Comparison of ENCODE assay signal across 1 cellular context in genomic region chr19:43782689-43783231, GRCh38.
A peak's percentile ranks its signal among the peaks of the same experiment; 100 is the strongest.
TF ChIP-seq lines count a peak whose summit lies in the region.

No MANE protein-coding gene starts in this region.

TF ChIP-seq in HEK293, 187 proteins besides CTCF, POLR2A, EP300 and RAD21 (continues in another document):
- TF ChIP-seq AEBP2 (tag by site-specific recombination; IDR thresholded peaks at IDR 0.05; ENCODE audit: borderline replicate concordance) (no peak), ZNF510 (tag by site-specific recombination; IDR thresholded peaks at IDR 0.05; ENCODE audit: insufficient replicate concordance) (no peak), ZSCAN30 (tag by site-specific recombination; IDR thresholded peaks at IDR 0.05) (no peak), BCL11B (tag by site-specific recombination; IDR thresholded peaks at IDR 0.05; ENCODE audit: low read depth) (no peak), ZNF791 (tag by site-specific recombination; IDR thresholded peaks at IDR 0.05) (no peak), HIC1 (tag by site-specific recombination; IDR thresholded peaks at IDR 0.05) (0 out of 2 replicates have a peak, but pooled peaks have one; percentile 25), ZFHX2 (tag by site-specific recombination; conservative IDR thresholded peaks at IDR 0.05) (0 out of 2 replicates have a peak, but pooled peaks have one; percentile 6), ZNF157 (tag by site-specific recombination; IDR thresholded peaks at IDR 0.05) (no peak), ZNF645 (tag by site-specific recombination; IDR thresholded peaks at IDR 0.05) (0 out of 2 replicates have a peak, but pooled peaks have one; percentile 51), ZNF292 (tag by site-specific recombination; IDR thresholded peaks at IDR 0.05; ENCODE audit: borderline replicate concordance, low read depth) (no peak), KLF7 (tag by site-specific recombination; IDR thresholded peaks at IDR 0.05; ENCODE audit: borderline replicate concordance) (0 out of 2 replicates have a peak, but pooled peaks have one; percentile 16), ZBTB21 (tag by site-specific recombination; IDR thresholded peaks at IDR 0.05) (no peak), ZNF623 (tag by site-specific recombination; IDR thresholded peaks at IDR 0.05) (no peak), ZNF610 (tag by site-specific recombination; IDR thresholded peaks at IDR 0.05; ENCODE audit: borderline replicate concordance) (no peak), GLIS2 (tag by site-specific recombination; IDR thresholded peaks at IDR 0.05) (0 out of 2 replicates have a peak, but pooled peaks have one; percentile 3), HOXD13 (CRISPR knock-in tag; IDR thresholded peaks at IDR 0.05; ENCODE audit: borderline replicate concordance) (no peak), ZNF707 (tag by site-specific recombination; IDR thresholded peaks at IDR 0.05) (no peak), TCF7L2 (IDR thresholded peaks at IDR 0.05; ENCODE audit: borderline replicate concordance, low read depth, low read length) (no peak), ZNF10 (tag by site-specific recombination; IDR thresholded peaks at IDR 0.05) (no peak), ZNF426 (tag by site-specific recombination; IDR thresholded peaks at IDR 0.05) (no peak), KLF8 (tag by site-specific recombination; IDR thresholded peaks at IDR 0.05) (peak; percentile 32; the same call in 1 of the 2 replicates), ZNF350 (tag by site-specific recombination; IDR thresholded peaks at IDR 0.05) (no peak), MEIS1 (CRISPR knock-in tag; IDR thresholded peaks at IDR 0.05; ENCODE audit: borderline replicate concordance) (no peak), ZNF112 (tag by site-specific recombination; IDR thresholded peaks at IDR 0.05) (no peak), ZBTB17 (tag by site-specific recombination; IDR thresholded peaks at IDR 0.05) (peak; percentile 93), SP7 (tag by site-specific recombination; IDR thresholded peaks at IDR 0.05) (no peak), ZNF571 (tag by site-specific recombination; IDR thresholded peaks at IDR 0.05) (no peak), SCRT1 (tag by site-specific recombination; IDR thresholded peaks at IDR 0.05; ENCODE audit: borderline replicate concordance) (no peak), HOXA7 (CRISPR knock-in tag; IDR thresholded peaks at IDR 0.05; ENCODE audit: borderline replicate concordance) (no peak), KLF17 (tag by site-specific recombination; IDR thresholded peaks at IDR 0.05) (peak; percentile 66), KLF9 (tag by site-specific recombination; IDR thresholded peaks at IDR 0.05; ENCODE audit: low read depth) (peak; percentile 49; the same call in 1 of the 2 replicates), ZNF561 (tag by site-specific recombination; IDR thresholded peaks at IDR 0.05; ENCODE audit: borderline replicate concordance) (no peak), ZNF776 (tag by site-specific recombination; IDR thresholded peaks at IDR 0.05; ENCODE audit: borderline replicate concordance) (no peak), ZNF473 (tag by site-specific recombination; IDR thresholded peaks at IDR 0.05) (no peak), ZSCAN16 (tag by site-specific recombination; IDR thresholded peaks at IDR 0.05) (no peak), ZNF335 (tag by site-specific recombination; conservative IDR thresholded peaks at IDR 0.05) (no peak), ZBTB26 (tag by site-specific recombination; optimal IDR thresholded peaks at IDR 0.05) (no peak), ZNF544 (tag by site-specific recombination; IDR thresholded peaks at IDR 0.05) (no peak), ZFP41 (tag by site-specific recombination; IDR thresholded peaks at IDR 0.05; ENCODE audit: borderline replicate concordance) (no peak), ZNF777 (tag by site-specific recombination; IDR thresholded peaks at IDR 0.05; ENCODE audit: borderline replicate concordance) (no peak), ZNF501 (tag by site-specific recombination; IDR thresholded peaks at IDR 0.05) (no peak), ZNF600 (tag by site-specific recombination; IDR thresholded peaks at IDR 0.05) (peak; percentile 86), ZNF23 (tag by site-specific recombination; IDR thresholded peaks at IDR 0.05; ENCODE audit: borderline replicate concordance) (no peak), ZEB2 (tag by site-specific recombination; IDR thresholded peaks at IDR 0.05) (no peak)
- TF ChIP-seq, protein P1, sequence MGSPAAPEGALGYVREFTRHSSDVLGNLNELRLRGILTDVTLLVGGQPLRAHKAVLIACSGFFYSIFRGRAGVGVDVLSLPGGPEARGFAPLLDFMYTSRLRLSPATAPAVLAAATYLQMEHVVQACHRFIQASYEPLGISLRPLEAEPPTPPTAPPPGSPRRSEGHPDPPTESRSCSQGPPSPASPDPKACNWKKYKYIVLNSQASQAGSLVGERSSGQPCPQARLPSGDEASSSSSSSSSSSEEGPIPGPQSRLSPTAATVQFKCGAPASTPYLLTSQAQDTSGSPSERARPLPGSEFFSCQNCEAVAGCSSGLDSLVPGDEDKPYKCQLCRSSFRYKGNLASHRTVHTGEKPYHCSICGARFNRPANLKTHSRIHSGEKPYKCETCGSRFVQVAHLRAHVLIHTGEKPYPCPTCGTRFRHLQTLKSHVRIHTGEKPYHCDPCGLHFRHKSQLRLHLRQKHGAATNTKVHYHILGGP (tag by site-specific recombination; IDR thresholded peaks at IDR 0.05), result no peak
- TF ChIP-seq, protein P2, sequence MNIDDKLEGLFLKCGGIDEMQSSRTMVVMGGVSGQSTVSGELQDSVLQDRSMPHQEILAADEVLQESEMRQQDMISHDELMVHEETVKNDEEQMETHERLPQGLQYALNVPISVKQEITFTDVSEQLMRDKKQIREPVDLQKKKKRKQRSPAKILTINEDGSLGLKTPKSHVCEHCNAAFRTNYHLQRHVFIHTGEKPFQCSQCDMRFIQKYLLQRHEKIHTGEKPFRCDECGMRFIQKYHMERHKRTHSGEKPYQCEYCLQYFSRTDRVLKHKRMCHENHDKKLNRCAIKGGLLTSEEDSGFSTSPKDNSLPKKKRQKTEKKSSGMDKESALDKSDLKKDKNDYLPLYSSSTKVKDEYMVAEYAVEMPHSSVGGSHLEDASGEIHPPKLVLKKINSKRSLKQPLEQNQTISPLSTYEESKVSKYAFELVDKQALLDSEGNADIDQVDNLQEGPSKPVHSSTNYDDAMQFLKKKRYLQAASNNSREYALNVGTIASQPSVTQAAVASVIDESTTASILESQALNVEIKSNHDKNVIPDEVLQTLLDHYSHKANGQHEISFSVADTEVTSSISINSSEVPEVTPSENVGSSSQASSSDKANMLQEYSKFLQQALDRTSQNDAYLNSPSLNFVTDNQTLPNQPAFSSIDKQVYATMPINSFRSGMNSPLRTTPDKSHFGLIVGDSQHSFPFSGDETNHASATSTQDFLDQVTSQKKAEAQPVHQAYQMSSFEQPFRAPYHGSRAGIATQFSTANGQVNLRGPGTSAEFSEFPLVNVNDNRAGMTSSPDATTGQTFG (tag by site-specific recombination; IDR thresholded peaks at IDR 0.05; ENCODE audit: borderline replicate concordance), result no peak
- TF ChIP-seq, protein P3, sequence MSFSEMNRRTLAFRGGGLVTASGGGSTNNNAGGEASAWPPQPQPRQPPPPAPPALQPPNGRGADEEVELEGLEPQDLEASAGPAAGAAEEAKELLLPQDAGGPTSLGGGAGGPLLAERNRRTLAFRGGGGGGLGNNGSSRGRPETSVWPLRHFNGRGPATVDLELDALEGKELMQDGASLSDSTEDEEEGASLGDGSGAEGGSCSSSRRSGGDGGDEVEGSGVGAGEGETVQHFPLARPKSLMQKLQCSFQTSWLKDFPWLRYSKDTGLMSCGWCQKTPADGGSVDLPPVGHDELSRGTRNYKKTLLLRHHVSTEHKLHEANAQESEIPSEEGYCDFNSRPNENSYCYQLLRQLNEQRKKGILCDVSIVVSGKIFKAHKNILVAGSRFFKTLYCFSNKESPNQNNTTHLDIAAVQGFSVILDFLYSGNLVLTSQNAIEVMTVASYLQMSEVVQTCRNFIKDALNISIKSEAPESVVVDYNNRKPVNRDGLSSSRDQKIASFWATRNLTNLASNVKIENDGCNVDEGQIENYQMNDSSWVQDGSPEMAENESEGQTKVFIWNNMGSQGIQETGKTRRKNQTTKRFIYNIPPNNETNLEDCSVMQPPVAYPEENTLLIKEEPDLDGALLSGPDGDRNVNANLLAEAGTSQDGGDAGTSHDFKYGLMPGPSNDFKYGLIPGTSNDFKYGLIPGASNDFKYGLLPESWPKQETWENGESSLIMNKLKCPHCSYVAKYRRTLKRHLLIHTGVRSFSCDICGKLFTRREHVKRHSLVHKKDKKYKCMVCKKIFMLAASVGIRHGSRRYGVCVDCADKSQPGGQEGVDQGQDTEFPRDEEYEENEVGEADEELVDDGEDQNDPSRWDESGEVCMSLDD (tag by site-specific recombination; IDR thresholded peaks at IDR 0.05), result no peak
- TF ChIP-seq, protein P4, sequence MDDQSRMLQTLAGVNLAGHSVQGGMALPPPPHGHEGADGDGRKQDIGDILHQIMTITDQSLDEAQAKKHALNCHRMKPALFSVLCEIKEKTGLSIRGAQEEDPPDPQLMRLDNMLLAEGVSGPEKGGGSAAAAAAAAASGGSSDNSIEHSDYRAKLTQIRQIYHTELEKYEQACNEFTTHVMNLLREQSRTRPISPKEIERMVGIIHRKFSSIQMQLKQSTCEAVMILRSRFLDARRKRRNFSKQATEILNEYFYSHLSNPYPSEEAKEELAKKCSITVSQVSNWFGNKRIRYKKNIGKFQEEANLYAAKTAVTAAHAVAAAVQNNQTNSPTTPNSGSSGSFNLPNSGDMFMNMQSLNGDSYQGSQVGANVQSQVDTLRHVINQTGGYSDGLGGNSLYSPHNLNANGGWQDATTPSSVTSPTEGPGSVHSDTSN (CRISPR knock-in tag; IDR thresholded peaks at IDR 0.05), result no peak
